10 cellular contexts compared by ENCODE assay signal in the genomic region with DNA sequence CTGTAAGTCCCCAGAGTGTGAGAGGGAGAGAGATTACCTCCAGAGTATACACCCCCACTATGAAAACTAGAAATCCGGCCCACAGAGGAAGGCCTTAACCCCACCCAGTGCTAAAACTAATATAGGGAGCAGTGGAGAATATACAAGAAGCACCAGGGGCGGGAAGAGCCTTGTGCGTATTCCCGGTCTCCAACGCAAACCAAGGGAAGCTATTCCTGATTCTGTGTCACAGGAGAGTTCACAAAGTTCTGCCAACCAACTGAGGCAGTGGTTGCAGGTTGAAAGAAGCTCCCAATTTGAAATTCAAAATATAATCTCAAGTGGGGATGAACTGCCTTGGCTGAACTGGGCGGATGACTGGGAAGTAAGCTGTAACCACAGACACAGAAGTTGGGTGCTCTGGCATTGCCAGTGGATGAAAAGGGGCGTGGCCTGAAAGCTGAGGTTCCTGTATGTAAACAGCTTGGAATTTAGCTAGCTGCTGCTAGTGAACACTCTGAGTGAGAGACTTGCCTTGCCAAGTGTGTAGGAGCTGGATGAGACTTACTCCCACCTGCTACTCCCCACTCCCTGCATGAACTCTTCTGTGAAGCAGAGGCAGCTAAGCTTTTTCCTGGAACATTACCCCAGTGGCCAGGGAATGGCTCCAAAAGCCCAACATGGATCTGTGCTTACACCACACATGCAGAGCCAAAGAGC. TPM values are rescaled to one million over a fixed set of nuclear protein-coding genes. Genes with fewer than 3 reads are reported as not detected.
DNase-seq lines count a peak whose midpoint lies in the region; ATAC-seq and TF ChIP-seq lines count a peak whose summit lies in the region.
"Had no signal": no experiment of that assay in that cellular context is flagged by ENCODE, and none has a peak within 500 bp of the region (broad histone marks: within the 10 kb centered on the region; RNA-seq: fewer than 3 reads in every experiment).

No MANE protein-coding gene starts in this region.

- peak; percentile 66 for DNase-seq in IMR-90
- DNase-seq in astrocyte of the hippocampus (ENCODE audit: low read depth, low spot score), result peak; percentile 53
- DNase-seq in iPS-NIHi7 (ENCODE audit: extremely low spot score), result peak; percentile 18
- DNase-seq in transverse colon, result peak; percentile 36
- no peak for DNase-seq in glutamatergic neuron
- no peak for DNase-seq in SHP77 treated with DMSO at 0.1 percent for 48 hours (lab: John Stamatoyannopoulos, UW)
- DNase-seq in activated effector memory CD4-positive, alpha-beta T cell treated with Interleukin-2 at 50 U/mL for 16 hours, result no peak
- DNase-seq: esophagus squamous epithelium; NCI-H2107; stimulated activated CD4-positive, alpha-beta T cell treated with anti-CD3 and anti-CD28 coated beads, Interleukin-2, amount 100 ng/mL, for 24 hours had no signal

- TF ChIP-seq POLR2A in IMR-90 (IDR thresholded peaks at IDR 0.05; ENCODE audit: low read depth, low read length) (no peak), transverse colon (IDR thresholded peaks at IDR 0.05) (no peak)

- no peak overlapping the region for H4K91ac ChIP-seq in IMR-90 (ENCODE audit: insufficient read depth, low read depth, low read length)

- no CpG with 5 or more reads among the region's 7 CpGs for WGBS in IMR-90 (ENCODE audit: extremely low coverage in 2 of 2, insufficient read length in 1 of 2), 2 experiments
- WGBS in transverse colon (ENCODE audit: low coverage in 1 of 2), 2 donors, result 86 to 100% methylated on average over 1 to 7 of the region's 7 CpGs

- peak; percentile 86 for ATAC-seq in IMR-90 (ENCODE audit: low read depth)

- H3K27me3 ChIP-seq in IMR-90 (ENCODE audit: control insufficient read depth, insufficient read depth, low read length), result no peaks in the 10 kb centered on the region
- H3K27me3 ChIP-seq in transverse colon, result no peaks in the 10 kb centered on the region
- H3K27me3 ChIP-seq: esophagus squamous epithelium had no signal

- no peaks in the 10 kb centered on the region for H3K27me3 Mint-ChIP-seq in glutamatergic neuron (ENCODE audit: unreplicated experiment)

- TF ChIP-seq CTCF in IMR-90 (conservative IDR thresholded peaks at IDR 0.05; ENCODE audit: low read depth, low read length), result no peak
- no peak for TF ChIP-seq CTCF in transverse colon (IDR thresholded peaks at IDR 0.05)
- TF ChIP-seq CTCF in glutamatergic neuron (IDR thresholded peaks at IDR 0.05; ENCODE audit: partially characterized antibody, unreplicated experiment), result no peak

- H3K4me1 ChIP-seq in IMR-90 (ENCODE audit: control insufficient read depth, insufficient read depth, low read length), result peaks cover 11% of the 10 kb centered on the region
- peaks cover 6 to 34% (median 12%) of the 10 kb centered on the region in 4 donors for H3K4me1 ChIP-seq in transverse colon

- no peak overlapping the region for H2BK15ac ChIP-seq in IMR-90 (ENCODE audit: low read depth, low read length)

- peaks cover 33 to 56% of the 10 kb centered on the region in 2 experiments for H3K79me1 ChIP-seq in IMR-90 (ENCODE audit: low read depth in 1 of 2, low read length in 2 of 2)

- no peak overlapping the region for H3K18ac ChIP-seq in IMR-90 (ENCODE audit: low read depth, low read length)

- peaks cover 9% of the 10 kb centered on the region for H3K4me1 Mint-ChIP-seq in glutamatergic neuron (ENCODE audit: low read depth, unreplicated experiment)

- no peak overlapping the region for H4K8ac ChIP-seq in IMR-90 (ENCODE audit: low read depth in 2 of 2, low read length in 2 of 2)

- no peak overlapping the region for H2AK5ac ChIP-seq in IMR-90 (ENCODE audit: low read depth, low read length)

- H2BK20ac ChIP-seq in IMR-90 (ENCODE audit: low read depth, low read length), result no peak overlapping the region

- H3K27ac Mint-ChIP-seq in glutamatergic neuron (ENCODE audit: unreplicated experiment), result no peak overlapping the region

- H2BK5ac ChIP-seq in IMR-90 (ENCODE audit: low read depth, low read length, poor library complexity, severe bottlenecking), result no peak overlapping the region

- H2AFZ ChIP-seq in IMR-90 (replicated peaks; ENCODE audit: low read length, poor library complexity), result no peak overlapping the region

- no peak overlapping the region for H3K4me3 ChIP-seq in IMR-90 (ENCODE audit: insufficient read depth, low read depth, low read length)
- no peak overlapping the region for H3K4me3 ChIP-seq in transverse colon
- H3K4me3 ChIP-seq: esophagus squamous epithelium had no signal

- no peak overlapping the region for H2BK120ac ChIP-seq in IMR-90 (ENCODE audit: low read depth, low read length)

- no peak overlapping the region for H3K4me3 Mint-ChIP-seq in glutamatergic neuron (ENCODE audit: unreplicated experiment)

- H4K20me1 ChIP-seq in IMR-90 (ENCODE audit: insufficient read depth, low read length), result peaks cover 36% of the 10 kb centered on the region

- H3K9me3 ChIP-seq in IMR-90 (ENCODE audit: control insufficient read depth, insufficient read depth, low read length), result no peaks in the 10 kb centered on the region
- H3K9me3 ChIP-seq in transverse colon, result no peaks in the 10 kb centered on the region
- H3K9me3 ChIP-seq: esophagus squamous epithelium had no signal

- H3K4ac ChIP-seq in IMR-90 (ENCODE audit: low read depth, low read length), result no peak overlapping the region

- H3K36me3 ChIP-seq in IMR-90 (ENCODE audit: control insufficient read depth, insufficient read depth, low read length) (no peaks in the 10 kb centered on the region), transverse colon (no peaks in the 10 kb centered on the region)
- H3K36me3 ChIP-seq: esophagus squamous epithelium had no signal

- no peak overlapping the region for H3K23ac ChIP-seq in IMR-90 (ENCODE audit: low read depth, low read length)

- peaks cover 8% of the 10 kb centered on the region; the same call in 1 of the 2 replicates for H3K9me1 ChIP-seq in IMR-90 (ENCODE audit: insufficient read depth, low read length)

- dilution Hi-C loops in IMR-90 (cut with HindIII; ENCODE audit: low sequenced_read_pairs, unreplicated experiment), result no loop called here

- CTCF ChIA-PET in IMR-90 (lab: Yijun Ruan, JAX), result no interaction called here

- in situ Hi-C loops in IMR-90 (cut with MboI; ENCODE audit: low sequenced_read_pairs), result no loop called here
- in situ Hi-C loops in transverse colon (cut with MboI; ENCODE audit: low pct_ligation_motif_present in 1 of 4, low pct_unique_long_range_greater_than_20kb in 1 of 4, low sequenced_read_pairs in 3 of 4), result no loop called here

- H3K56ac ChIP-seq in IMR-90 (ENCODE audit: extremely low read depth, insufficient read depth, low read length), result no peak overlapping the region

- TF ChIP-seq RAD21 in IMR-90 (IDR thresholded peaks at IDR 0.05; ENCODE audit: low read length), result no peak

- H3K9ac ChIP-seq in IMR-90 (ENCODE audit: low read depth, low read length), result no peak overlapping the region

- H3K36me3 Mint-ChIP-seq in glutamatergic neuron (ENCODE audit: unreplicated experiment), result no peaks in the 10 kb centered on the region

- no peak overlapping the region for H3K14ac ChIP-seq in IMR-90 (replicated peaks; ENCODE audit: low read depth, low read length)

- BruUV-seq in IMR-90 (replicated peaks; lab: Mats Ljungman, UMichigan), result no TSS peak

- POLR2A ChIA-PET in IMR-90 (lab: Charles Lee; ENCODE audit: unreplicated experiment), result no interaction called here

- H3K27ac ChIP-seq in IMR-90 (ENCODE audit: insufficient read depth, low read length) (no peak overlapping the region), transverse colon (no peak overlapping the region)
- H3K27ac ChIP-seq: esophagus squamous epithelium had no signal

- intact Hi-C loops in IMR-90 (cut with micrococcal nuclease), result no loop called here
- intact Hi-C loops in transverse colon (cut with DNase I; ENCODE audit: low total_unique reads), result no loop called here

- H3K4me2 ChIP-seq in IMR-90 (ENCODE audit: low read depth, low read length), result no peak overlapping the region

- no peak for TF ChIP-seq EP300 in transverse colon (IDR thresholded peaks at IDR 0.05; ENCODE audit: low read depth)

- peak overlapping the region; percentile 31 for H2AK9ac ChIP-seq in IMR-90 (replicated peaks; ENCODE audit: low read depth, low read length, poor library complexity)

- no peak overlapping the region for H4K5ac ChIP-seq in IMR-90 (ENCODE audit: low read depth, low read length)

- peaks cover 1% of the 10 kb centered on the region for H3K9me3 Mint-ChIP-seq in glutamatergic neuron (ENCODE audit: unreplicated experiment)

TF ChIP-seq in IMR-90, 13 proteins besides CTCF, POLR2A, EP300 and RAD21 (continues in another document):
- TF ChIP-seq SMC3 (IDR thresholded peaks at IDR 0.05; ENCODE audit: low read depth, low read length) (no peak), RCOR1 (IDR thresholded peaks at IDR 0.05; ENCODE audit: insufficient replicate concordance, low read length) (no peak), NFE2L2 (IDR thresholded peaks at IDR 0.05; ENCODE audit: low read depth, low read length) (no peak), MAZ (IDR thresholded peaks at IDR 0.05; ENCODE audit: borderline replicate concordance, low read depth, low read length) (no peak), MXI1 (IDR thresholded peaks at IDR 0.05; ENCODE audit: borderline replicate concordance, low read depth, low read length) (no peak), FOS (IDR thresholded peaks at IDR 0.05; ENCODE audit: low read depth, low read length) (no peak), CEBPB (IDR thresholded peaks at IDR 0.05; ENCODE audit: low read depth, low read length) (no peak), MAFK (IDR thresholded peaks at IDR 0.05; ENCODE audit: low read depth, low read length) (no peak)
- TF ChIP-seq, protein P1, sequence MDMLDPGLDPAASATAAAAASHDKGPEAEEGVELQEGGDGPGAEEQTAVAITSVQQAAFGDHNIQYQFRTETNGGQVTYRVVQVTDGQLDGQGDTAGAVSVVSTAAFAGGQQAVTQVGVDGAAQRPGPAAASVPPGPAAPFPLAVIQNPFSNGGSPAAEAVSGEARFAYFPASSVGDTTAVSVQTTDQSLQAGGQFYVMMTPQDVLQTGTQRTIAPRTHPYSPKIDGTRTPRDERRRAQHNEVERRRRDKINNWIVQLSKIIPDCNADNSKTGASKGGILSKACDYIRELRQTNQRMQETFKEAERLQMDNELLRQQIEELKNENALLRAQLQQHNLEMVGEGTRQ (IDR thresholded peaks at IDR 0.05; ENCODE audit: low read depth, low read length), result no peak

RNA-seq across cellular contexts. Expression of a gene that starts 32.7 kb away (rescaled TPM):
- 37.8 and 42.3 TPM in 2 replicates for total RNA-seq in IMR-90 (2012; rRNA removed)
- polyA plus RNA-seq in IMR-90 (2012; rRNA removed), result 13.7 and 14.5 TPM in 2 replicates
- polyA plus RNA-seq in IMR-90 (2012; cell fraction: cytosol; rRNA removed), result 5.0 TPM in 2 replicates
- polyA plus RNA-seq in IMR-90 (2012; cell fraction: nucleus; rRNA removed; ENCODE audit: low replicate concordance), result 7.6 and 32.0 TPM in 2 replicates
- total RNA-seq in transverse colon, result 10 to 100 TPM; 21.7 to 65.6 (median 41.8) TPM
- total RNA-seq in glutamatergic neuron (ENCODE audit: unreplicated experiment), result 32.4 TPM

Comparison
In these comparisons a context has a peak if more than half of its experiments do, and no peak if none do; other contexts are left out.
1. DNase-seq: peak in IMR-90 (single experiment), astrocyte of the hippocampus (single experiment), iPS-NIHi7 (single experiment) and transverse colon (single experiment); none in glutamatergic neuron (single experiment), SHP77 treated with DMSO at 0.1 percent for 48 hours (single experiment) and activated effector memory CD4-positive, alpha-beta T cell treated with Interleukin-2 at 50 U/mL for 16 hours (single experiment).